ENCODE assay signal across 29 cellular contexts in genomic region chr2:23112517-23112916, GRCh38.
DNase-seq lines count a peak whose midpoint lies in the region; ATAC-seq, FAIRE-seq and TF ChIP-seq lines count a peak whose summit lies in the region.
"Had no signal": no experiment of that assay in that cellular context is flagged by ENCODE, and none has a peak within 500 bp of the region (broad histone marks: within the 10 kb centered on the region; RNA-seq: fewer than 3 reads in every experiment).

No MANE protein-coding gene starts in this region.

- H3K27me3 ChIP-seq in HepG2 (ENCODE audit: control insufficient read depth in 1 of 2, insufficient read depth in 2 of 2, low read length in 2 of 2) (no peaks in the 10 kb centered on the region), right lobe of liver (no peaks in the 10 kb centered on the region)
- H3K27me3 ChIP-seq: BE2C; BLaER1; BLaER1 treated with 17β-estradiol and CSF1 and Interleukin-3, amounts not matched to agents 10 nM and 100 nM had no signal

- 32% methylated on average over 6 of the region's 6 CpGs for WGBS in HepG2 (ENCODE audit: low lambda C conversion rate)
- 91% methylated on average over 6 of the region's 6 CpGs for WGBS in right lobe of liver (ENCODE audit: insufficient coverage, low coverage, low lambda C conversion rate, missing lambda C conversion rate)

- H3K79me2 ChIP-seq in HepG2 (ENCODE audit: insufficient read depth, low read length) = no peaks in the 10 kb centered on the region

- CTCF ChIA-PET in HepG2 (lab: Yijun Ruan, JAX; ENCODE audit: low intra/inter-chr PET ratio, low total read pairs) = no interaction called here

- no peak for FAIRE-seq in HepG2 (lab: Jason Lieb, UNC)
- FAIRE-seq: A204.1, A549, D721Med had no signal

- H3K27ac ChIP-seq in HepG2 (ENCODE audit: extremely low read length, insufficient read depth, low read length) = no peak overlapping the region
- H3K27ac ChIP-seq in right lobe of liver = no peak overlapping the region
- H3K27ac ChIP-seq: 22Rv1; A549; BLaER1; BLaER1 treated with 17β-estradiol and CSF1 and Interleukin-3, amounts not matched to agents 10 nM and 100 nM; C4-2B had no signal

- in situ Hi-C loops in HepG2 (cut with HindIII; ENCODE audit: extremely low pct_ligation_motif_present, low pct_unique_long_range_greater_than_20kb) = no loop called here

- H3K4me1 ChIP-seq in HepG2 (ENCODE audit: insufficient read depth, low read length) (no peaks in the 10 kb centered on the region), right lobe of liver (no peaks in the 10 kb centered on the region)
- H3K4me1 ChIP-seq: A549; BLaER1; BLaER1 treated with 17β-estradiol and CSF1 and Interleukin-3, amounts not matched to agents 10 nM and 100 nM; Caco-2 had no signal

- no peak overlapping the region for H2AFZ ChIP-seq in HepG2 (ENCODE audit: low read length)

- H4K20me1 ChIP-seq in HepG2 (ENCODE audit: insufficient read depth, low read length) = no peaks in the 10 kb centered on the region
- H4K20me1 ChIP-seq: BLaER1; BLaER1 treated with 17β-estradiol and CSF1 and Interleukin-3, amounts not matched to agents 10 nM and 100 nM had no signal

- POLR2A ChIA-PET in HepG2 (lab: Yijun Ruan, JAX) = no interaction called here

- ATAC-seq in HepG2 (no peak), right lobe of liver (no peak)
- ATAC-seq: A549; CD8-positive, alpha-beta T cell had no signal

- no peak overlapping the region for H3K4me2 ChIP-seq in HepG2 (ENCODE audit: low read depth, low read length)
- H3K4me2 ChIP-seq: A549; BLaER1; BLaER1 treated with 17β-estradiol and CSF1 and Interleukin-3, amounts not matched to agents 10 nM and 100 nM had no signal

- TF ChIP-seq RAD21 in HepG2 (CRISPR knock-in tag; IDR thresholded peaks at IDR 0.05) = no peak

- TF ChIP-seq CTCF in HepG2 (CRISPR knock-in tag; IDR thresholded peaks at IDR 0.05) (no peak), right lobe of liver (IDR thresholded peaks at IDR 0.05) (no peak)

- intact Hi-C loops in HepG2 (cut with micrococcal nuclease; ENCODE audit: unreplicated experiment) = no loop called here
- intact Hi-C loops in right lobe of liver (cut with DNase I) = no loop called here

- TF ChIP-seq POLR2A in HepG2 (IDR thresholded peaks at IDR 0.05; ENCODE audit: insufficient read depth in 1 of 2, low read depth in 2 of 2, low read length in 2 of 2) (no peak), right lobe of liver (IDR thresholded peaks at IDR 0.05) (no peak)

- no peak for DNase-seq in HepG2 (ENCODE audit: low spot score)
- DNase-seq in right lobe of liver = no peak
- DNase-seq: 8988T; ACHN; AML-193; BE2C; C1 segment of cervical spinal cord; Caco-2; Calu3; CD4-positive, alpha-beta memory T cell; CD4-positive, alpha-beta T cell; CD4-positive, CD25-positive, alpha-beta regulatory T cell; CD8-positive, alpha-beta memory T cell; CD8-positive, alpha-beta T cell; COR-L47; DMS 273 treated with DMSO at 0.1 percent for 48 hours; DMS153; DMS53; DMS79; DMS79 treated with DMSO at 0.1 percent for 48 hours; DND-41; EL had no signal

- H3K9me3 ChIP-seq in HepG2 (ENCODE audit: low read length) = peaks cover 4% of the 10 kb centered on the region; the same call in 1 of the 2 replicates
- no peaks in the 10 kb centered on the region for H3K9me3 ChIP-seq in right lobe of liver
- H3K9me3 ChIP-seq: BE2C had no signal

- H3K36me3 ChIP-seq in HepG2 (replicated peaks in 1 of 2; ENCODE audit: control insufficient read depth in 1 of 2, insufficient read depth in 2 of 2, low read length in 2 of 2) (no peaks in the 10 kb centered on the region), right lobe of liver (no peaks in the 10 kb centered on the region)
- H3K36me3 ChIP-seq: BE2C; BLaER1; BLaER1 treated with 17β-estradiol and CSF1 and Interleukin-3, amounts not matched to agents 10 nM and 100 nM had no signal

- BruUV-seq in HepG2 (replicated peaks; lab: Mats Ljungman, UMichigan) = no TSS peak

- TF ChIP-seq EP300 in HepG2 (IDR thresholded peaks at IDR 0.05; ENCODE audit: low read depth in 2 of 2, low read length in 2 of 2) (no peak), HepG2 (CRISPR knock-in tag; IDR thresholded peaks at IDR 0.05; ENCODE audit: borderline replicate concordance) (no peak)

- H3K9ac ChIP-seq in HepG2 (ENCODE audit: insufficient read depth, low read depth, low read length) = no peak overlapping the region
- H3K9ac ChIP-seq: BLaER1; BLaER1 treated with 17β-estradiol and CSF1 and Interleukin-3, amounts not matched to agents 10 nM and 100 nM had no signal

- no peak overlapping the region for H3K4me3 ChIP-seq in HepG2 (replicated peaks in 1 of 3; ENCODE audit: insufficient read depth in 1 of 3, low read depth in 2 of 3, low read length in 3 of 3)
- no peak overlapping the region for H3K4me3 ChIP-seq in right lobe of liver
- H3K4me3 ChIP-seq: A549; BLaER1; BLaER1 treated with 17β-estradiol and CSF1 and Interleukin-3, amounts not matched to agents 10 nM and 100 nM had no signal

TF ChIP-seq in HepG2, 621 proteins besides CTCF, POLR2A, EP300 and RAD21:
- TF ChIP-seq SNRNP70 (IDR thresholded peaks at IDR 0.05; ENCODE audit: low read depth, low read length) (no peak), ATF7 (IDR thresholded peaks at IDR 0.05) (peak; percentile 91), ATF7 (CRISPR knock-in tag; IDR thresholded peaks at IDR 0.05) (no peak), CREB1 (IDR thresholded peaks at IDR 0.05) (0 out of 2 replicates have a peak, but pooled peaks have one; percentile 14), CREB1 (CRISPR knock-in tag; IDR thresholded peaks at IDR 0.05) (no peak), ATF5 (CRISPR knock-in tag; IDR thresholded peaks at IDR 0.05; ENCODE audit: low read depth) (no peak)
TF ChIP-seq in HepG2: peak in this region for 2.
